ENCODE assay signal across 1 cellular context in genomic region chr17:79827179-79827578, GRCh38.
TF ChIP-seq lines count a peak whose summit lies in the region.

No MANE protein-coding gene starts in this region.

TF ChIP-seq in HepG2, 621 proteins besides CTCF, POLR2A, EP300 and RAD21:
- 0 out of 2 replicates have a peak, but pooled peaks have one; percentile 48 for TF ChIP-seq CSRNP2 (CRISPR knock-in tag; conservative IDR thresholded peaks at IDR 0.05; ENCODE audit: low read depth)
- 0 out of 2 replicates have a peak, but pooled peaks have one; percentile 64 for TF ChIP-seq DNMT1 (CRISPR knock-in tag; IDR thresholded peaks at IDR 0.05)
- TF ChIP-seq DPF2 (CRISPR knock-in tag; IDR thresholded peaks at IDR 0.05; ENCODE audit: borderline replicate concordance, low read depth), result no peak
- TF ChIP-seq, protein P1, sequence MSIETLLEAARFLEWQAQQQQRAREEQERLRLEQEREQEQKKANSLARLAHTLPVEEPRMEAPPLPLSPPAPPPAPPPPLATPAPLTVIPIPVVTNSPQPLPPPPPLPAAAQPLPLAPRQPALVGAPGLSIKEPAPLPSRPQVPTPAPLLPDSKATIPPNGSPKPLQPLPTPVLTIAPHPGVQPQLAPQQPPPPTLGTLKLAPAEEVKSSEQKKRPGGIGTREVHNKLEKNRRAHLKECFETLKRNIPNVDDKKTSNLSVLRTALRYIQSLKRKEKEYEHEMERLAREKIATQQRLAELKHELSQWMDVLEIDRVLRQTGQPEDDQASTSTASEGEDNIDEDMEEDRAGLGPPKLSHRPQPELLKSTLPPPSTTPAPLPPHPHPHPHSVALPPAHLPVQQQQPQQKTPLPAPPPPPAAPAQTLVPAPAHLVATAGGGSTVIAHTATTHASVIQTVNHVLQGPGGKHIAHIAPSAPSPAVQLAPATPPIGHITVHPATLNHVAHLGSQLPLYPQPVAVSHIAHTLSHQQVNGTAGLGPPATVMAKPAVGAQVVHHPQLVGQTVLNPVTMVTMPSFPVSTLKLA (IDR thresholded peaks at IDR 0.05), result peak; percentile 98
- TF ChIP-seq ZNF780A (CRISPR knock-in tag; IDR thresholded peaks at IDR 0.05), result no peak
- TF ChIP-seq ZNF788 (CRISPR knock-in tag; IDR thresholded peaks at IDR 0.05; ENCODE audit: borderline replicate concordance), result no peak
- TF ChIP-seq, protein P2, sequence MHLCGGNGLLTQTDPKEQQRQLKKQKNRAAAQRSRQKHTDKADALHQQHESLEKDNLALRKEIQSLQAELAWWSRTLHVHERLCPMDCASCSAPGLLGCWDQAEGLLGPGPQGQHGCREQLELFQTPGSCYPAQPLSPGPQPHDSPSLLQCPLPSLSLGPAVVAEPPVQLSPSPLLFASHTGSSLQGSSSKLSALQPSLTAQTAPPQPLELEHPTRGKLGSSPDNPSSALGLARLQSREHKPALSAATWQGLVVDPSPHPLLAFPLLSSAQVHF (CRISPR knock-in tag; IDR thresholded peaks at IDR 0.05), result 0 out of 2 replicates have a peak, but pooled peaks have one; percentile 71
- TF ChIP-seq GATAD1 (CRISPR knock-in tag; IDR thresholded peaks at IDR 0.05), result no peak
- 0 out of 2 replicates have a peak, but pooled peaks have one; percentile 28 for TF ChIP-seq LBX2 (CRISPR knock-in tag; IDR thresholded peaks at IDR 0.05; ENCODE audit: borderline replicate concordance)
- TF ChIP-seq ZBTB7A (CRISPR knock-in tag; IDR thresholded peaks at IDR 0.05), result 0 out of 2 replicates have a peak, but pooled peaks have one; percentile 43
- no peak for TF ChIP-seq FOXA1 (IDR thresholded peaks at IDR 0.05)
- TF ChIP-seq FOXA1 (CRISPR knock-in tag; IDR thresholded peaks at IDR 0.05), result 0 out of 2 replicates have a peak, but pooled peaks have one; percentile 17
- 0 out of 3 replicates have a peak, but pooled peaks have one; percentile 54 for TF ChIP-seq MXI1 (IDR thresholded peaks at IDR 0.05; ENCODE audit: borderline replicate concordance, low read depth, low read length)
- no peak for TF ChIP-seq SUZ12 (IDR thresholded peaks at IDR 0.05; ENCODE audit: low read depth, low read length)
- 0 out of 2 replicates have a peak, but pooled peaks have one; percentile 16 for TF ChIP-seq JUND (CRISPR knock-in tag; IDR thresholded peaks at IDR 0.05)
- 0 out of 2 replicates have a peak, but pooled peaks have one; percentile 21 for TF ChIP-seq SALL1 (CRISPR knock-in tag; IDR thresholded peaks at IDR 0.05)
- peak; percentile 26; the same call in 1 of the 2 replicates for TF ChIP-seq ZNF687 (CRISPR knock-in tag; IDR thresholded peaks at IDR 0.05)
- 0 out of 2 replicates have a peak, but pooled peaks have one; percentile 17 for TF ChIP-seq HIVEP1 (CRISPR knock-in tag; IDR thresholded peaks at IDR 0.05)
- no peak for TF ChIP-seq E2F5 (CRISPR knock-in tag; conservative IDR thresholded peaks at IDR 0.05)
- TF ChIP-seq, protein P3, sequence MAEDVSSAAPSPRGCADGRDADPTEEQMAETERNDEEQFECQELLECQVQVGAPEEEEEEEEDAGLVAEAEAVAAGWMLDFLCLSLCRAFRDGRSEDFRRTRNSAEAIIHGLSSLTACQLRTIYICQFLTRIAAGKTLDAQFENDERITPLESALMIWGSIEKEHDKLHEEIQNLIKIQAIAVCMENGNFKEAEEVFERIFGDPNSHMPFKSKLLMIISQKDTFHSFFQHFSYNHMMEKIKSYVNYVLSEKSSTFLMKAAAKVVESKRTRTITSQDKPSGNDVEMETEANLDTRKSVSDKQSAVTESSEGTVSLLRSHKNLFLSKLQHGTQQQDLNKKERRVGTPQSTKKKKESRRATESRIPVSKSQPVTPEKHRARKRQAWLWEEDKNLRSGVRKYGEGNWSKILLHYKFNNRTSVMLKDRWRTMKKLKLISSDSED (CRISPR knock-in tag; IDR thresholded peaks at IDR 0.05), result no peak
- TF ChIP-seq NONO (IDR thresholded peaks at IDR 0.05), result no peak
- peak; percentile 50; the same call in 1 of the 2 replicates for TF ChIP-seq NONO (CRISPR knock-in tag; conservative IDR thresholded peaks at IDR 0.05)
